8 cellular contexts compared by ENCODE assay signal in the genomic region with DNA sequence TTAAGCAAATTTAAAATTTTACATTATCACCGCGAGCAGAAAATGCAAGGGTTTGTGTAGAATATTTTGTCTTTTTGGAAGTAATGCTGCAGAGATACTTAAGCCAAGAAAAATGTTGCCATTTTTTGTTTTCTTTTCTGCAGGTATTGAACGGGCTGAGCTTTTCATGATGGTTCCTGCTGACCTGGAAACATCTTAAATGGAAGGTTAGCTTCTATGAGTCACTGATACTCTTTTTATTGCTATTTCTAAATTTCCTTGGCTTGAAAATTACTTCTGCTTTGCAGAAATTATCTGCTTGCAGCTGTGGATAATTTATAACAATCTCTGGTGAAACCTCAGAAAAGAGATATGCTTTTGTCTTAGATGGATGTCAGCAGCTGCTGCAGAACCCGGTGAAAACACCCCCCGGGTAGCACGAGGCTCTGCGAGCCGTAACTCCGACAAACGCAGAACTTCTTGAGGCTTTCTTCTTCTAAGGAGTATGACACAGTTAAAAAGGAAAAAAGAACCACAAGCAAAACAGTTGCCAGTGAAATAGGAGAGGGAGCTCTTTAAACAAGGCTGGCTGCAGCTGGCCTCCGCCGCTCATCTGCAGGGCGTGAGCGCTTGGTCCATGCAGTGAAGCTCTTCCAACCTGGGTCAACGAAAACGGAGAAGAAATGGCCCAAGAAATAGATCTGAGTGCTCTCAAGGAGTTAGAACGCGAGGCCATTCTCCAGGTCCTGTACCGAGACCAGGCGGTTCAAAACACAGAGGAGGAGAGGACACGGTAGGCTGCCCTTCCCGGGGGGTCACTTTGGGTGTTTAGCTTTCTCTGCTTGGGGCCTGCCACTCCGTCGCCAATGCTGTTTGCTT.
DNase-seq lines count a peak whose midpoint lies in the region; ATAC-seq and TF ChIP-seq lines count a peak whose summit lies in the region.

No MANE protein-coding gene starts in this region.

- DNase-seq in HEK293T (ENCODE audit: extremely low spot score) (no peak), NOMO-1 treated with dmso at 0.1 percent for 144 hours (lab: John Stamatoyannopoulos, UW; ENCODE audit: unreplicated experiment) (peak; percentile 74), fibroblast of peridontal ligament (ENCODE audit: extremely low read depth) (peak; percentile 63), retina (peak; percentile 50), T-helper 9 cell (no peak), dedifferentiated amniotic fluid mesenchymal stem cell (ENCODE audit: extremely low spot score) (no peak)

- POLR2A ChIA-PET in HEK293T (lab: Yijun Ruan, JAX): interaction anchor here (1.3 kb wide), 1 partner anchor 18 kb away, joined by 4 read pairs; the partner anchor contains the start of gene DYNLT1

- CTCF ChIA-PET in HEK293T (lab: Yijun Ruan, JAX): interaction anchor here (0.8 to 1.7 kb wide), 2 partner anchors 10 to 28 kb away, joined by 5 to 8 read pairs; no protein-coding TSS in a partner anchor

- no peak for ATAC-seq in HG03469 (IDR thresholded peaks at IDR 0.05; ENCODE audit: unreplicated experiment)
- no peak for ATAC-seq in GM18868 (IDR thresholded peaks at IDR 0.05; ENCODE audit: unreplicated experiment)

TF ChIP-seq in HEK293T, 16 proteins besides CTCF, POLR2A, EP300 and RAD21:
- TF ChIP-seq FOXA1 (IDR thresholded peaks at IDR 0.05) (no peak), FOXK2 (IDR thresholded peaks at IDR 0.05) (no peak), PKNOX1 (IDR thresholded peaks at IDR 0.05) (no peak), SUZ12 (IDR thresholded peaks at IDR 0.05) (no peak), L3MBTL2 (conservative IDR thresholded peaks at IDR 0.05) (peak; percentile 46; the same call in 1 of the 2 replicates), HDGF (IDR thresholded peaks at IDR 0.05; ENCODE audit: borderline replicate concordance) (no peak)

Comparison
In these comparisons a context has a peak if more than half of its experiments do, and no peak if none do; other contexts are left out.
1. DNase-seq: peak in NOMO-1 treated with dmso at 0.1 percent for 144 hours (single experiment), fibroblast of peridontal ligament (single experiment) and retina (single experiment); none in HEK293T (single experiment), T-helper 9 cell (single experiment) and dedifferentiated amniotic fluid mesenchymal stem cell (single experiment).